16 cellular contexts compared by ENCODE assay signal in genomic region chr22:41491379-41492100, GRCh38. TPM values are rescaled to one million over a fixed set of nuclear protein-coding genes. Genes with fewer than 3 reads are reported as not detected.
DNase-seq lines count a peak whose midpoint lies in the region; ATAC-seq and TF ChIP-seq lines count a peak whose summit lies in the region.
"Had no signal": no experiment of that assay in that cellular context is flagged by ENCODE, and none has a peak within 500 bp of the region (broad histone marks: within the 10 kb centered on the region; RNA-seq: fewer than 3 reads in every experiment).

No MANE protein-coding gene starts in this region.

- H3K4me1 ChIP-seq in esophagus muscularis mucosa (peaks cover 83 to 97% (median 88%) of the 10 kb centered on the region in 4 donors), mesodermal cell (ENCODE audit: control insufficient read depth, insufficient read depth, low read length, poor library complexity, severe bottlenecking) (no peaks in the 10 kb centered on the region)

- ATAC-seq in WTC11 = no peak
- ATAC-seq: K562 had no signal

- DNase-seq in WTC11 (ENCODE audit: low spot score) (no peak), esophagus muscularis mucosa (ENCODE audit: extremely low spot score) (no peak), substantia nigra (lab: John Stamatoyannopoulos, UW) (peak in 1 of 49 donors; percentile 21), kidney tubule cell (ENCODE audit: low spot score) (no peak)
- DNase-seq in activated CD4-positive, alpha-beta T cell treated with anti-CD3 and anti-CD28 coated beads, Interleukin-2, amount 50 U/mL, for 48 hours = no peak
- no peak for DNase-seq in activated T-helper 1 cell treated with anti-CD3 and anti-CD28 coated beads, Interleukin-12 subunit alpha, Interleukin-12 subunit beta, Interleukin-2, Interleukin-4 antibody, amounts not matched to agents 30 ng/mL and 10 ng/mL and 1 ng/mL, durations not matched to agents 14 hours and 24 hours and 36 hours (ENCODE audit: low spot score)
- no peak for DNase-seq in activated T-cell treated with anti-CD3 and anti-CD28 coated beads, Interleukin-2, amount 50 U/mL, for 48 hours
- DNase-seq: activated CD4-positive, alpha-beta memory T cell treated with anti-CD3 and anti-CD28 coated beads, Interleukin-2, amount 10 ng/mL, durations not matched to agents 7 days and 5 days; activated naive CD4-positive, alpha-beta T cell treated with Interleukin-2 at 50 U/mL for 16 hours; kidney glomerular epithelial cell; NCI-H1436 treated with DMSO at 0.1 percent for 48 hours; NCI-H526; occipital lobe had no signal

- no peaks in the 10 kb centered on the region for H3K27me3 ChIP-seq in esophagus muscularis mucosa

- H3K27me3 Mint-ChIP-seq in WTC11 (ENCODE audit: low read depth) = no peaks in the 10 kb centered on the region
- no peaks in the 10 kb centered on the region for H3K27me3 Mint-ChIP-seq in activated T-helper 1 cell treated with anti-CD3 and anti-CD28 coated beads, Interleukin-12 subunit alpha, Interleukin-12 subunit beta, Interleukin-2, Interleukin-4 antibody, amounts not matched to agents 30 ng/mL and 10 ng/mL and 1 ng/mL, durations not matched to agents 14 hours and 24 hours and 36 hours (ENCODE audit: insufficient read depth)
- H3K27me3 Mint-ChIP-seq: activated CD4-positive, alpha-beta memory T cell treated with anti-CD3 and anti-CD28 coated beads, Interleukin-2, amount 10 ng/mL, durations not matched to agents 7 days and 5 days had no signal

- POLR2A ChIA-PET in WTC11 (lab: Charles Lee) = interaction anchor here (1.0 kb wide), 1 partner anchor 23 kb away, joined by 3 read pairs; the partner anchor contains the start of gene PHF5A

- peaks cover 0 to 7% (median under 1%) of the 10 kb centered on the region in 4 donors for H3K36me3 ChIP-seq in esophagus muscularis mucosa
- H3K36me3 ChIP-seq in mesodermal cell (ENCODE audit: control insufficient read depth, insufficient read depth, low read length) = peaks cover 17% of the 10 kb centered on the region

- H3K27ac ChIP-seq in esophagus muscularis mucosa (replicated peaks in 1 of 4) (peak overlapping the region; percentile 82 to 95 (median 86)), mesodermal cell (ENCODE audit: low read depth, low read length, severe bottlenecking) (peak overlapping the region; percentile 75), substantia nigra (ENCODE audit: low read depth, low read length, poor library complexity, severe bottlenecking) (peak overlapping the region; percentile 59)

- H3K4me1 Mint-ChIP-seq in WTC11 = peaks cover 50% of the 10 kb centered on the region
- H3K4me1 Mint-ChIP-seq in activated T-helper 1 cell treated with anti-CD3 and anti-CD28 coated beads, Interleukin-12 subunit alpha, Interleukin-12 subunit beta, Interleukin-2, Interleukin-4 antibody, amounts not matched to agents 30 ng/mL and 10 ng/mL and 1 ng/mL, durations not matched to agents 14 hours and 24 hours and 36 hours (ENCODE audit: low read depth) = no peaks in the 10 kb centered on the region

- WGBS in esophagus muscularis mucosa = 39% methylated on average over 5 of the region's 5 CpGs
- WGBS in mesodermal cell (ENCODE audit: insufficient coverage in 2 of 2), 2 experiments = 80 to 93% methylated on average over 2 to 4 of the region's 5 CpGs

- H3K4me3 ChIP-seq in esophagus muscularis mucosa = no peak overlapping the region
- H3K4me3 ChIP-seq in mesodermal cell (ENCODE audit: extremely low read depth, insufficient read depth, low read length, poor library complexity, severe bottlenecking) = no peak overlapping the region
- H3K4me3 ChIP-seq: K562 had no signal

- no peak overlapping the region for H3K4me3 Mint-ChIP-seq in WTC11
- no peak overlapping the region for H3K4me3 Mint-ChIP-seq in activated T-helper 1 cell treated with anti-CD3 and anti-CD28 coated beads, Interleukin-12 subunit alpha, Interleukin-12 subunit beta, Interleukin-2, Interleukin-4 antibody, amounts not matched to agents 30 ng/mL and 10 ng/mL and 1 ng/mL, durations not matched to agents 14 hours and 24 hours and 36 hours
- H3K4me3 Mint-ChIP-seq: activated CD4-positive, alpha-beta memory T cell treated with anti-CD3 and anti-CD28 coated beads, Interleukin-2, amount 10 ng/mL, durations not matched to agents 7 days and 5 days; CD14-positive monocyte had no signal

- TF ChIP-seq POLR2A in esophagus muscularis mucosa (IDR thresholded peaks at IDR 0.05; ENCODE audit: low read depth) = no peak

- TF ChIP-seq CTCF in WTC11 (IDR thresholded peaks at IDR 0.05) = no peak
- TF ChIP-seq CTCF in esophagus muscularis mucosa (IDR thresholded peaks at IDR 0.05) = no peak

- H3K9me3 Mint-ChIP-seq in WTC11 = no peaks in the 10 kb centered on the region
- no peaks in the 10 kb centered on the region for H3K9me3 Mint-ChIP-seq in activated T-helper 1 cell treated with anti-CD3 and anti-CD28 coated beads, Interleukin-12 subunit alpha, Interleukin-12 subunit beta, Interleukin-2, Interleukin-4 antibody, amounts not matched to agents 30 ng/mL and 10 ng/mL and 1 ng/mL, durations not matched to agents 14 hours and 24 hours and 36 hours
- H3K9me3 Mint-ChIP-seq: activated CD4-positive, alpha-beta memory T cell treated with anti-CD3 and anti-CD28 coated beads, Interleukin-2, amount 10 ng/mL, durations not matched to agents 7 days and 5 days; CD14-positive monocyte had no signal

- no peaks in the 10 kb centered on the region for H3K36me3 Mint-ChIP-seq in WTC11
- peaks cover 3% of the 10 kb centered on the region for H3K36me3 Mint-ChIP-seq in activated T-helper 1 cell treated with anti-CD3 and anti-CD28 coated beads, Interleukin-12 subunit alpha, Interleukin-12 subunit beta, Interleukin-2, Interleukin-4 antibody, amounts not matched to agents 30 ng/mL and 10 ng/mL and 1 ng/mL, durations not matched to agents 14 hours and 24 hours and 36 hours (ENCODE audit: low read depth)

- H3K27ac Mint-ChIP-seq in WTC11 = peak overlapping the region; percentile 78
- H3K27ac Mint-ChIP-seq in activated T-helper 1 cell treated with anti-CD3 and anti-CD28 coated beads, Interleukin-12 subunit alpha, Interleukin-12 subunit beta, Interleukin-2, Interleukin-4 antibody, amounts not matched to agents 30 ng/mL and 10 ng/mL and 1 ng/mL, durations not matched to agents 14 hours and 24 hours and 36 hours = no peak overlapping the region
- H3K27ac Mint-ChIP-seq: activated CD4-positive, alpha-beta memory T cell treated with anti-CD3 and anti-CD28 coated beads, Interleukin-2, amount 10 ng/mL, durations not matched to agents 7 days and 5 days had no signal

- no peaks in the 10 kb centered on the region for H3K9me3 ChIP-seq in esophagus muscularis mucosa
- H3K9me3 ChIP-seq in mesodermal cell (ENCODE audit: control insufficient read depth, low read length) = no peaks in the 10 kb centered on the region

- TF ChIP-seq EP300 in esophagus muscularis mucosa (IDR thresholded peaks at IDR 0.05) = no peak

- CTCF ChIA-PET in WTC11 (lab: Charles Lee) = interaction anchor here (1.0 to 2.9 kb wide), 4 partner anchors 10 to 88 kb away, joined by 4 to 9 read pairs (median 8); no protein-coding TSS in a partner anchor

- intact Hi-C loops in esophagus muscularis mucosa (cut with DNase I) = no loop called here
- intact Hi-C loops in activated T-helper 1 cell treated with anti-CD3 and anti-CD28 coated beads, Interleukin-12 subunit alpha, Interleukin-12 subunit beta, Interleukin-2, Interleukin-4 antibody, amounts not matched to agents 30 ng/mL and 10 ng/mL and 1 ng/mL, durations not matched to agents 14 hours and 24 hours and 36 hours (cut with micrococcal nuclease) = no loop called here

TF ChIP-seq in WTC11, 78 proteins besides CTCF, POLR2A, EP300 and RAD21:
- TF ChIP-seq, protein P1, sequence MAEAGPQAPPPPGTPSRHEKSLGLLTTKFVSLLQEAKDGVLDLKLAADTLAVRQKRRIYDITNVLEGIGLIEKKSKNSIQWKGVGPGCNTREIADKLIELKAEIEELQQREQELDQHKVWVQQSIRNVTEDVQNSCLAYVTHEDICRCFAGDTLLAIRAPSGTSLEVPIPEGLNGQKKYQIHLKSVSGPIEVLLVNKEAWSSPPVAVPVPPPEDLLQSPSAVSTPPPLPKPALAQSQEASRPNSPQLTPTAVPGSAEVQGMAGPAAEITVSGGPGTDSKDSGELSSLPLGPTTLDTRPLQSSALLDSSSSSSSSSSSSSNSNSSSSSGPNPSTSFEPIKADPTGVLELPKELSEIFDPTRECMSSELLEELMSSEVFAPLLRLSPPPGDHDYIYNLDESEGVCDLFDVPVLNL (CRISPR knock-in tag; IDR thresholded peaks at IDR 0.05; ENCODE audit: borderline replicate concordance, low read depth) = no peak
- no peak for TF ChIP-seq CREB1 (CRISPR knock-in tag; IDR thresholded peaks at IDR 0.05)
- TF ChIP-seq SMAD4 (CRISPR knock-in tag; IDR thresholded peaks at IDR 0.05) = no peak

RNA-seq across cellular contexts. Expression of gene ACO2, which starts 22.6 kb away (rescaled TPM):
- 98.3 to 104 TPM (median 99.3 TPM) in 3 replicates for total RNA-seq in WTC11 (2021)
- 100 to 1,000 TPM; 141 to 214 (median 166) TPM for total RNA-seq in esophagus muscularis mucosa
- polyA plus RNA-seq in mesodermal cell (2013, experiment 1 of 2) = 65.1 TPM
- 64.4 TPM for polyA plus RNA-seq in mesodermal cell (2013, experiment 2 of 2)
- total RNA-seq in activated T-helper 1 cell treated with anti-CD3 and anti-CD28 coated beads, Interleukin-12 subunit alpha, Interleukin-12 subunit beta, Interleukin-2, Interleukin-4 antibody, amounts not matched to agents 30 ng/mL and 10 ng/mL and 1 ng/mL, durations not matched to agents 14 hours and 24 hours and 36 hours = 99.1 and 101 TPM in 2 replicates

RNA-seq across cellular contexts. Expression of gene PHF5A, which starts 23.0 kb away (rescaled TPM):
- total RNA-seq in WTC11 (2021) (93.1 to 99.6 TPM (median 97.9 TPM) in 3 replicates), esophagus muscularis mucosa (10 to 100 TPM; 36.5 to 46.1 (median 42.2) TPM)
- 55.4 TPM for polyA plus RNA-seq in mesodermal cell (2013, experiment 1 of 2)
- polyA plus RNA-seq in mesodermal cell (2013, experiment 2 of 2) = 54.3 TPM
- 83.7 and 96.8 TPM in 2 replicates for total RNA-seq in activated T-helper 1 cell treated with anti-CD3 and anti-CD28 coated beads, Interleukin-12 subunit alpha, Interleukin-12 subunit beta, Interleukin-2, Interleukin-4 antibody, amounts not matched to agents 30 ng/mL and 10 ng/mL and 1 ng/mL, durations not matched to agents 14 hours and 24 hours and 36 hours

RNA-seq across cellular contexts. Expression of gene TOB2, which starts 44.9 kb away (rescaled TPM):
- total RNA-seq in WTC11 (2021) (46.6 to 52.2 TPM (median 49.4 TPM) in 3 replicates), esophagus muscularis mucosa (100 to 1,000 TPM in 1 of 4 donors, 10 to 100 TPM in 3; 56.2 to 100 (median 93.0) TPM)
- 30.3 TPM for polyA plus RNA-seq in mesodermal cell (2013, experiment 1 of 2)
- 27.0 TPM for polyA plus RNA-seq in mesodermal cell (2013, experiment 2 of 2)
- 46.0 and 46.4 TPM in 2 replicates for total RNA-seq in activated T-helper 1 cell treated with anti-CD3 and anti-CD28 coated beads, Interleukin-12 subunit alpha, Interleukin-12 subunit beta, Interleukin-2, Interleukin-4 antibody, amounts not matched to agents 30 ng/mL and 10 ng/mL and 1 ng/mL, durations not matched to agents 14 hours and 24 hours and 36 hours

RNA-seq across cellular contexts. Expression of gene POLR3H, which starts 52.7 kb away (rescaled TPM):
- total RNA-seq in WTC11 (2021) (28.8 to 30.8 TPM (median 29.8 TPM) in 3 replicates), esophagus muscularis mucosa (10 to 100 TPM; 20.9 to 28.2 (median 23.0) TPM)
- polyA plus RNA-seq in mesodermal cell (2013, experiment 1 of 2) = 13.3 TPM
- 14.7 TPM for polyA plus RNA-seq in mesodermal cell (2013, experiment 2 of 2)
- 51.8 and 52.0 TPM in 2 replicates for total RNA-seq in activated T-helper 1 cell treated with anti-CD3 and anti-CD28 coated beads, Interleukin-12 subunit alpha, Interleukin-12 subunit beta, Interleukin-2, Interleukin-4 antibody, amounts not matched to agents 30 ng/mL and 10 ng/mL and 1 ng/mL, durations not matched to agents 14 hours and 24 hours and 36 hours
